Comparison of ENCODE assay signal across 8 cellular contexts in the genomic region with DNA sequence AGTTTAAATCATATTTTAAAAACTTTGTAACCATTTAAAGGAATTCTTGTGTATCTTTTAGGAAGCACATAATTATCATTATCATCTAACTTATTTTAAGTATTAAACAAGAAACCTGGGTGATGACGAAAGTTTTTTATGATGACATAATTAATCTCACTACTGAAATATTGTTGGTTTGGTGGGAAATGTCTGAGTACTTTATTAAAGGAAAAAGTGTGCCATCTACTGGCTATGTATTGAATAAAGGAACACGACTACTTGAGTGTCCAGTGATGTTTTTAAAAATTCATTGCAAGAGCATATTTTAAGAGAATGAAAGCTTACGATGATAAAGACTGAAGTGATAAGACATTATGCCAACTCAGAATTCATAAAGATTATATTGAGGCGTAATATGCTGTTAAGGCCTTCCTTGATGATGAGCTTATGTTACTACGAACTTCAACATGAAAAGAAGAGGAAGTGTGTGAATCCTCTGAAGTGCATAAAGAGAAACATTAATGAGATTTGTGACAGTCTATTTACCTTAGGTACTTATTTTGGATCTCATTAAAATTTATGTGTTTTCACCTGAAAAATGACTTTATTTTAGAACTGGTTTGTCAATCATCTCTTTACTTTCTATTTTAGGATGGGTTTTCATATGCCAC. TPM values are rescaled to one million over a fixed set of nuclear protein-coding genes. Genes with fewer than 3 reads are reported as not detected.
DNase-seq lines count a peak whose midpoint lies in the region; ATAC-seq and TF ChIP-seq lines count a peak whose summit lies in the region.

No MANE protein-coding gene starts in this region.

- no peak overlapping the region for H3K4me3 Mint-ChIP-seq in CD4-positive, alpha-beta T cell
- H3K4me3 Mint-ChIP-seq in activated T-helper 2 cell treated with anti-CD3 and anti-CD28 coated beads, Interferon-gamma antibody, Interleukin-2, Interleukin-4, amounts not matched to agents 10 μg/mL and 5 μg/mL and 100 μg/mL, durations not matched to agents 14 hours and 24 hours and 36 hours (ENCODE audit: low read depth): no peak overlapping the region

- DNase-seq in CD4-positive, alpha-beta T cell: no peak
- DNase-seq in NCI-H748 treated with DMSO at 0.1 percent for 48 hours (lab: John Stamatoyannopoulos, UW): peak; percentile 31
- peak; percentile 65 for DNase-seq in cerebellum (ENCODE audit: low spot score)
- DNase-seq in lower lobe of right lung: no peak
- DNase-seq in posterior cingulate gyrus: no peak
- no peak for DNase-seq in activated T-helper 2 cell treated with anti-CD3 and anti-CD28 coated beads, Interferon-gamma antibody, Interleukin-2, Interleukin-4, amounts not matched to agents 10 μg/mL and 5 μg/mL and 100 μg/mL, durations not matched to agents 14 hours and 24 hours and 36 hours (ENCODE audit: low spot score)

- H3K36me3 Mint-ChIP-seq in CD4-positive, alpha-beta T cell (ENCODE audit: low read depth): peaks cover 59% of the 10 kb centered on the region
- H3K36me3 Mint-ChIP-seq in activated T-helper 2 cell treated with anti-CD3 and anti-CD28 coated beads, Interferon-gamma antibody, Interleukin-2, Interleukin-4, amounts not matched to agents 10 μg/mL and 5 μg/mL and 100 μg/mL, durations not matched to agents 14 hours and 24 hours and 36 hours (ENCODE audit: low read depth): peaks cover 21% of the 10 kb centered on the region

- H3K4me3 ChIP-seq in lower lobe of right lung: no peak overlapping the region

- H3K27ac ChIP-seq in CD4-positive, alpha-beta T cell (ENCODE audit: low read depth, low read length): no peak overlapping the region
- no peak overlapping the region for H3K27ac ChIP-seq in lower lobe of right lung

- H3K27me3 ChIP-seq in CD4-positive, alpha-beta T cell (ENCODE audit: control insufficient read depth, insufficient read depth, low read length): no peaks in the 10 kb centered on the region
- no peaks in the 10 kb centered on the region for H3K27me3 ChIP-seq in lower lobe of right lung (ENCODE audit: low read depth)

- POLR2A ChIA-PET in CD4-positive, alpha-beta T cell (lab: Charles Lee): interaction anchor here (0.6 to 3.5 kb wide), 4 partner anchors 12 to 194 kb away, joined by 3 to 20 read pairs (median 10); a partner anchor contains a TSS

- no peaks in the 10 kb centered on the region for H3K4me1 ChIP-seq in lower lobe of right lung

- intact Hi-C loops in CD4-positive, alpha-beta T cell (cut with DNase I, micrococcal nuclease): loop anchor here in 1 of 2 experiments (1.0 to 5.0 kb wide), 2 partner anchors 192 to 663 kb away; no protein-coding TSS in a partner anchor
- intact Hi-C loops in lower lobe of right lung (cut with DNase I) (no loop called here), posterior cingulate gyrus (cut with DNase I) (loop anchor here (2.0 kb wide), 1 partner anchor 194 kb away; no protein-coding TSS in a partner anchor)
- intact Hi-C loops in activated T-helper 2 cell treated with anti-CD3 and anti-CD28 coated beads, Interferon-gamma antibody, Interleukin-2, Interleukin-4, amounts not matched to agents 10 μg/mL and 5 μg/mL and 100 μg/mL, durations not matched to agents 14 hours and 24 hours and 36 hours (cut with micrococcal nuclease): loop anchor here (1.0 to 2.0 kb wide), 3 partner anchors 17 to 664 kb away; no protein-coding TSS in a partner anchor

- H3K36me3 ChIP-seq in lower lobe of right lung: peaks cover 24% of the 10 kb centered on the region

- TF ChIP-seq CTCF in CD4-positive, alpha-beta T cell (IDR thresholded peaks at IDR 0.05): peak; percentile 67
- peak; percentile 60 for TF ChIP-seq CTCF in lower lobe of right lung (IDR thresholded peaks at IDR 0.05)

- H3K27me3 Mint-ChIP-seq in CD4-positive, alpha-beta T cell: no peaks in the 10 kb centered on the region
- H3K27me3 Mint-ChIP-seq in activated T-helper 2 cell treated with anti-CD3 and anti-CD28 coated beads, Interferon-gamma antibody, Interleukin-2, Interleukin-4, amounts not matched to agents 10 μg/mL and 5 μg/mL and 100 μg/mL, durations not matched to agents 14 hours and 24 hours and 36 hours (ENCODE audit: low read depth): no peaks in the 10 kb centered on the region

- peak; percentile 84 for ATAC-seq in CD4-positive, alpha-beta T cell (ENCODE audit: poor library complexity)
- ATAC-seq in GM18861 (IDR thresholded peaks at IDR 0.05; ENCODE audit: unreplicated experiment) (peak; percentile 58), HG03108 (IDR thresholded peaks at IDR 0.05; ENCODE audit: unreplicated experiment) (peak; percentile 81), lower lobe of right lung (peak; percentile 48 to 84)

- no peaks in the 10 kb centered on the region for H3K9me3 ChIP-seq in CD4-positive, alpha-beta T cell (ENCODE audit: control insufficient read depth, low read length)
- H3K9me3 ChIP-seq in lower lobe of right lung: no peaks in the 10 kb centered on the region

- H3K9me3 Mint-ChIP-seq in CD4-positive, alpha-beta T cell: no peaks in the 10 kb centered on the region
- H3K9me3 Mint-ChIP-seq in activated T-helper 2 cell treated with anti-CD3 and anti-CD28 coated beads, Interferon-gamma antibody, Interleukin-2, Interleukin-4, amounts not matched to agents 10 μg/mL and 5 μg/mL and 100 μg/mL, durations not matched to agents 14 hours and 24 hours and 36 hours: no peaks in the 10 kb centered on the region

- H3K27ac Mint-ChIP-seq in CD4-positive, alpha-beta T cell: no peak overlapping the region
- no peak overlapping the region for H3K27ac Mint-ChIP-seq in activated T-helper 2 cell treated with anti-CD3 and anti-CD28 coated beads, Interferon-gamma antibody, Interleukin-2, Interleukin-4, amounts not matched to agents 10 μg/mL and 5 μg/mL and 100 μg/mL, durations not matched to agents 14 hours and 24 hours and 36 hours

- CTCF ChIA-PET in CD4-positive, alpha-beta T cell (lab: Charles Lee): interaction anchor here (1.0 to 3.4 kb wide), 8 partner anchors 11 to 664 kb away, joined by 3 to 21 read pairs (median 4); a partner anchor contains a TSS

- H3K4me1 Mint-ChIP-seq in CD4-positive, alpha-beta T cell (ENCODE audit: low read depth): peaks cover 16% of the 10 kb centered on the region
- H3K4me1 Mint-ChIP-seq in activated T-helper 2 cell treated with anti-CD3 and anti-CD28 coated beads, Interferon-gamma antibody, Interleukin-2, Interleukin-4, amounts not matched to agents 10 μg/mL and 5 μg/mL and 100 μg/mL, durations not matched to agents 14 hours and 24 hours and 36 hours (ENCODE audit: low read depth): peaks cover 6% of the 10 kb centered on the region

RNA-seq across cellular contexts. Expression of a gene that starts 12.0 kb away (rescaled TPM):
- 10 to 100 TPM; 21.6 to 22.5 TPM for total RNA-seq in CD4-positive, alpha-beta T cell
- total RNA-seq in cerebellum (33.8 TPM), lower lobe of right lung (17.1 TPM)
- 23.9 and 25.4 TPM in 2 replicates for total RNA-seq in activated T-helper 2 cell treated with anti-CD3 and anti-CD28 coated beads, Interferon-gamma antibody, Interleukin-2, Interleukin-4, amounts not matched to agents 10 μg/mL and 5 μg/mL and 100 μg/mL, durations not matched to agents 14 hours and 24 hours and 36 hours

RNA-seq across cellular contexts. Expression of a gene that starts 17.8 kb away (rescaled TPM):
- total RNA-seq in CD4-positive, alpha-beta T cell: 10 to 100 TPM; 10.4 TPM
- total RNA-seq in cerebellum (44.2 TPM), lower lobe of right lung (28.3 TPM)
- 7.1 and 7.9 TPM in 2 replicates for total RNA-seq in activated T-helper 2 cell treated with anti-CD3 and anti-CD28 coated beads, Interferon-gamma antibody, Interleukin-2, Interleukin-4, amounts not matched to agents 10 μg/mL and 5 μg/mL and 100 μg/mL, durations not matched to agents 14 hours and 24 hours and 36 hours

Comparison
In these comparisons a context has a peak if more than half of its experiments do, and no peak if none do; other contexts are left out.
1. DNase-seq: peak in NCI-H748 treated with DMSO at 0.1 percent for 48 hours (single experiment) and cerebellum (single experiment); none in CD4-positive, alpha-beta T cell (0 of 10), lower lobe of right lung (single experiment), posterior cingulate gyrus (0 of 10) and activated T-helper 2 cell treated with anti-CD3 and anti-CD28 coated beads, Interferon-gamma antibody, Interleukin-2, Interleukin-4, amounts not matched to agents 10 μg/mL and 5 μg/mL and 100 μg/mL, durations not matched to agents 14 hours and 24 hours and 36 hours (single experiment).
2. Peak in every context shown above with its lines, with median percentiles within 50 percentile points of each other: ATAC-seq.